8 cellular contexts compared by ENCODE assay signal in the genomic region with DNA sequence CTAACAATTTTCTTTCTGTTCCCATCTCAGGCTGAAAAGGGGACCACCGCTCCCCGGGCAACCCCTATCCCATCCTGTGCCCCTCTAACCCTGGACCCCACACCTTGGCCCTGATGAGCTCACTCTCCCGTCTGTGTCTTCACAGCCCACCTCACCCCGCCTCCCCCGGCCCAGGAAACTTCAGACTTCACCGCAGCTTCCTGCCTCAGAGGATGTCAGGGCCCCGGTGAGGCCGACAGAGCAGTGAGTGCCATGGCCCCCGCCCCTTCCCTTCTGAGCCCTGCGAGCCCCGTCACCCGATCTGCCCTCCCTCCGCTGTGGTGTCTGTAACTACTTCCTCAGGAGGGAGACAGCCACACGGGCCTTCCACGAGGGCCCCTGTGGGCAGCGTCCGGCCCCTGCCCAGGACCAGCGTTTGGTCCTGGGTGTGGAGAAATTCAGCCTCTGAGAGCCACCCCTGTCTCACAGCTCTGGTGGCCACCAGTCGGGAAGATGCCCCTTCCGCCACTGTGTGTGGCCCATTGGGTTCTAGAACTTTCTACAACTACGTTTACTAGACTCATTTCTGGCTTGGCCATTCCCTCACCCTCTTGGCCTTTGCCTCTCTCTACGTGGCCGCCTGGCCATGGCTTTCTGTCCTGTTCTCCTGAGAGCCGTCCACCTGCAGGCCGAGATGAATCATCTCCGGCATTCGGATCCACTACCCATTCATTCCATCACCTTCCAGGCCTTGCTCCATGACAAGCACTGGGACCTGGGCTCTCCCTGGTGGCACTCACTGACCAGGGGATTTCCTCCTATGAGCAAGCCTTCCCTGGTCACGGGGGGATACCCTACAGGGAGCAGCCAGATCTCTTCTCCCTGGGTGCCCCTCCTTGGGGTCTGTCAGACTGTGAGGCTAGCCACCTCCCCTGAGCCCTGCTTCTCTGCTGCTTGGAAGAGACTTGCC. TPM values are rescaled to one million over a fixed set of nuclear protein-coding genes. Genes with fewer than 3 reads are reported as not detected.
DNase-seq lines count a peak whose midpoint lies in the region; ATAC-seq and TF ChIP-seq lines count a peak whose summit lies in the region.

No MANE protein-coding gene starts in this region.

- H3K27ac ChIP-seq in adrenal gland (peak overlapping the region in 4 of 5 donors; percentile 4 to 73 (median 38)), muscle layer of duodenum (ENCODE audit: low read length) (peak overlapping the region; percentile 54), subcutaneous abdominal adipose tissue (ENCODE audit: low read depth, low read length) (peak overlapping the region; percentile 46), brain microvascular endothelial cell (no peak overlapping the region)

- H3K36me3 ChIP-seq in adrenal gland (replicated peaks in 1 of 2) (peaks cover 0 to under 1% of the 10 kb centered on the region in 2 donors), muscle layer of duodenum (ENCODE audit: control insufficient read depth in 1 of 2, insufficient read depth in 2 of 2, low read length in 2 of 2) (no peaks in the 10 kb centered on the region), subcutaneous abdominal adipose tissue (ENCODE audit: control insufficient read depth in 5 of 5, insufficient read depth in 5 of 5, low read length in 5 of 5) (peaks cover 0 to under 1% (median 0%) of the 10 kb centered on the region in 5 donors), brain microvascular endothelial cell (replicated peaks) (no peaks in the 10 kb centered on the region)

- H3K9me3 ChIP-seq in adrenal gland (replicated peaks in 1 of 3) (no peaks in the 10 kb centered on the region), muscle layer of duodenum (ENCODE audit: control insufficient read depth in 1 of 2, low read length in 2 of 2) (no peaks in the 10 kb centered on the region), subcutaneous abdominal adipose tissue (ENCODE audit: control insufficient read depth in 5 of 5, low read length in 5 of 5) (no peaks in the 10 kb centered on the region)

- no peaks in the 10 kb centered on the region for H3K27me3 ChIP-seq in adrenal gland
- no peaks in the 10 kb centered on the region for H3K27me3 ChIP-seq in muscle layer of duodenum (ENCODE audit: low read depth, low read length)
- H3K27me3 ChIP-seq in subcutaneous abdominal adipose tissue (ENCODE audit: control insufficient read depth in 5 of 5, insufficient read depth in 4 of 5, low read length in 5 of 5) = no peaks in the 10 kb centered on the region
- H3K27me3 ChIP-seq in brain microvascular endothelial cell (replicated peaks) = no peaks in the 10 kb centered on the region

- no peak for TF ChIP-seq POLR2A in adrenal gland (IDR thresholded peaks at IDR 0.05)

- intact Hi-C loops in adrenal gland (cut with DNase I) = loop anchor here (5.0 to 10.0 kb wide), 3 partner anchors 88 to 105 kb away; no protein-coding TSS in a partner anchor

- DNase-seq in T-helper 2 cell (peak; percentile 80 to 98 (median 93)), adrenal gland (peak in 6 of 7 donors; percentile 48 to 81 (median 68)), brain microvascular endothelial cell (no peak), LoVo (ENCODE audit: low spot score) (no peak)

- ATAC-seq in GM18861 (IDR thresholded peaks at IDR 0.05; ENCODE audit: unreplicated experiment) (peak; percentile 28), HG03095 (IDR thresholded peaks at IDR 0.05; ENCODE audit: unreplicated experiment) (peak; percentile 39)

- peaks cover 21 to 36% of the 10 kb centered on the region in 2 donors for H3K4me1 ChIP-seq in adrenal gland (replicated peaks in 1 of 2)
- peaks cover 7 to 15% of the 10 kb centered on the region in 2 donors for H3K4me1 ChIP-seq in muscle layer of duodenum (ENCODE audit: control insufficient read depth in 1 of 2, insufficient read depth in 2 of 2, low read length in 2 of 2)
- peaks cover 4 to 53% (median 39%) of the 10 kb centered on the region in 5 donors for H3K4me1 ChIP-seq in subcutaneous abdominal adipose tissue (ENCODE audit: control insufficient read depth in 5 of 5, insufficient read depth in 5 of 5, low read length in 5 of 5)

- 53 to 68% (median 65%) methylated on average over 15 to 28 of the region's 28 CpGs for WGBS in adrenal gland, 4 donors

- H3K9ac ChIP-seq in subcutaneous abdominal adipose tissue (ENCODE audit: low read length in 5 of 5) = peak overlapping the region in 1 of 5 donors; percentile 37

- in situ Hi-C loops in brain microvascular endothelial cell (cut with HindIII; ENCODE audit: low pct_ligation_motif_present, low sequenced_read_pairs) = no loop called here

- TF ChIP-seq CTCF in adrenal gland (IDR thresholded peaks at IDR 0.05) (no peak), brain microvascular endothelial cell (IDR thresholded peaks at IDR 0.05; ENCODE audit: low read depth, low read length, missing control alignments) (no peak)

- no peak overlapping the region for H3K4me3 ChIP-seq in adrenal gland
- peak overlapping the region in 1 of 2 donors; percentile 1 for H3K4me3 ChIP-seq in muscle layer of duodenum (ENCODE audit: low read depth in 1 of 2, low read length in 2 of 2)
- H3K4me3 ChIP-seq in subcutaneous abdominal adipose tissue (ENCODE audit: low read depth in 1 of 5, low read length in 5 of 5) = peak overlapping the region in 1 of 5 donors; percentile 30
- no peak overlapping the region for H3K4me3 ChIP-seq in brain microvascular endothelial cell (ENCODE audit: low read depth, low read length)

RNA-seq across cellular contexts. Expression of gene RHOF, which starts 3.4 kb away (rescaled TPM):
- 10 to 100 TPM in 7 of 8 donors, 1 to 10 TPM in 1; 7.7 to 49.5 (median 24.9) TPM for total RNA-seq in adrenal gland
- 10 to 100 TPM in 1 of 3 donors, 1 to 10 TPM in 2; 4.1 to 14.5 (median 9.3) TPM for polyA plus RNA-seq in adrenal gland

RNA-seq across cellular contexts. Expression of gene SETD1B, which starts 13.7 kb away (rescaled TPM):
- 10 to 100 TPM in 7 of 8 donors, 1 to 10 TPM in 1; 5.3 to 25.9 (median 13.6) TPM for total RNA-seq in adrenal gland
- polyA plus RNA-seq in adrenal gland = 10 to 100 TPM in 1 of 3 donors, 1 to 10 TPM in 2; 5.0 to 27.3 (median 9.0) TPM

Comparison
In these comparisons a context has a peak if more than half of its experiments do, and no peak if none do; other contexts are left out.
1. DNase-seq: peak in T-helper 2 cell (5 of 5) and adrenal gland (6 of 7); none in brain microvascular endothelial cell (single experiment) and LoVo (single experiment).